Comparison of ENCODE assay signal across 12 cellular contexts in genomic region chr14:58955294-58955821, GRCh38.
DNase-seq lines count a peak whose midpoint lies in the region; ATAC-seq and TF ChIP-seq lines count a peak whose summit lies in the region.
"Had no signal": no experiment of that assay in that cellular context is flagged by ENCODE, and none has a peak within 500 bp of the region (broad histone marks: within the 10 kb centered on the region; RNA-seq: fewer than 3 reads in every experiment).

No MANE protein-coding gene starts in this region.

- H3K36me3 ChIP-seq in vagina (no peaks in the 10 kb centered on the region), BE2C (no peaks in the 10 kb centered on the region)
- H3K36me3 ChIP-seq: HAP-1, neutrophil had no signal

- no peak for TF ChIP-seq CTCF in WTC11 (IDR thresholded peaks at IDR 0.05)
- no peak for TF ChIP-seq CTCF in vagina (IDR thresholded peaks at IDR 0.05)
- no peak for TF ChIP-seq CTCF in BE2C (IDR thresholded peaks at IDR 0.05; ENCODE audit: low read depth, low read length)

- ATAC-seq in HG02623 (IDR thresholded peaks at IDR 0.05; ENCODE audit: unreplicated experiment) (peak; percentile 38), WTC11 (peak; percentile 83)
- no peak for ATAC-seq in stimulated activated effector memory CD8-positive, alpha-beta T cell treated with anti-CD3 and anti-CD28 coated beads, Interleukin-12 subunit alpha, Interleukin-12 subunit beta, amount 100 ng/mL, for 72 hours

- H3K27me3 ChIP-seq in vagina (no peaks in the 10 kb centered on the region), BE2C (no peaks in the 10 kb centered on the region)
- H3K27me3 ChIP-seq: neutrophil had no signal

- H3K27ac ChIP-seq in vagina = no peak overlapping the region
- H3K27ac ChIP-seq: neutrophil had no signal

- H3K27ac Mint-ChIP-seq in WTC11 = peak overlapping the region; percentile 92
- H3K27ac Mint-ChIP-seq in stimulated activated effector memory CD8-positive, alpha-beta T cell treated with anti-CD3 and anti-CD28 coated beads, Interleukin-12 subunit alpha, Interleukin-12 subunit beta, amount 100 ng/mL, for 72 hours = no peak overlapping the region

- DNase-seq in EH (ENCODE audit: low read depth) (peak; percentile 61), WTC11 (ENCODE audit: low spot score) (no peak), kidney tubule cell (ENCODE audit: low spot score) (peak; percentile 10), vagina (ENCODE audit: extremely low spot score in 2 of 2) (no peak), mesenteric fat pad (ENCODE audit: low spot score) (no peak), BE2C (no peak)
- DNase-seq in stimulated activated effector memory CD8-positive, alpha-beta T cell treated with anti-CD3 and anti-CD28 coated beads, Interleukin-12 subunit alpha, Interleukin-12 subunit beta, amount 100 ng/mL, for 72 hours (ENCODE audit: low spot score in 2 of 2) = no peak
- DNase-seq: NCI-H446 treated with DMSO at 0.1 percent for 48 hours had no signal

- H3K4me3 ChIP-seq in vagina = no peak overlapping the region
- no peak overlapping the region for H3K4me3 ChIP-seq in BE2C (ENCODE audit: low read depth, low read length)
- H3K4me3 ChIP-seq: HAP-1 had no signal

- H3K9me3 Mint-ChIP-seq in WTC11 = peaks cover 23% of the 10 kb centered on the region
- H3K9me3 Mint-ChIP-seq in stimulated activated effector memory CD8-positive, alpha-beta T cell treated with anti-CD3 and anti-CD28 coated beads, Interleukin-12 subunit alpha, Interleukin-12 subunit beta, amount 100 ng/mL, for 72 hours = peaks cover 10% of the 10 kb centered on the region

- no peaks in the 10 kb centered on the region for H3K27me3 Mint-ChIP-seq in WTC11 (ENCODE audit: low read depth)

- CTCF ChIA-PET in WTC11 (lab: Charles Lee) = interaction anchor here (0.9 to 1.0 kb wide), 3 partner anchors 8 to 63 kb away, joined by 3 to 5 read pairs (median 3); no protein-coding TSS in a partner anchor

- H3K9me3 ChIP-seq in vagina (no peaks in the 10 kb centered on the region), BE2C (no peaks in the 10 kb centered on the region)
- H3K9me3 ChIP-seq: HAP-1, neutrophil had no signal

- POLR2A ChIA-PET in WTC11 (lab: Charles Lee) = interaction anchor here (0.7 kb wide), 1 partner anchor 30 kb away, joined by 3 read pairs; no protein-coding TSS in a partner anchor

- peaks cover 4% of the 10 kb centered on the region for H3K36me3 Mint-ChIP-seq in WTC11
- H3K36me3 Mint-ChIP-seq in stimulated activated effector memory CD8-positive, alpha-beta T cell treated with anti-CD3 and anti-CD28 coated beads, Interleukin-12 subunit alpha, Interleukin-12 subunit beta, amount 100 ng/mL, for 72 hours = no peaks in the 10 kb centered on the region

- H3K4me1 Mint-ChIP-seq in WTC11 = peaks cover 26% of the 10 kb centered on the region
- no peaks in the 10 kb centered on the region for H3K4me1 Mint-ChIP-seq in stimulated activated effector memory CD8-positive, alpha-beta T cell treated with anti-CD3 and anti-CD28 coated beads, Interleukin-12 subunit alpha, Interleukin-12 subunit beta, amount 100 ng/mL, for 72 hours
- H3K4me1 Mint-ChIP-seq: central memory CD8-positive, alpha-beta T cell had no signal

- no peak for TF ChIP-seq POLR2A in vagina (IDR thresholded peaks at IDR 0.05)

- intact Hi-C loops in vagina (cut with DNase I) = no loop called here

- H3K4me3 Mint-ChIP-seq in WTC11 = no peak overlapping the region
- no peak overlapping the region for H3K4me3 Mint-ChIP-seq in stimulated activated effector memory CD8-positive, alpha-beta T cell treated with anti-CD3 and anti-CD28 coated beads, Interleukin-12 subunit alpha, Interleukin-12 subunit beta, amount 100 ng/mL, for 72 hours
- H3K4me3 Mint-ChIP-seq: central memory CD8-positive, alpha-beta T cell had no signal

- H3K4me1 ChIP-seq in vagina (peaks cover 5% of the 10 kb centered on the region), BE2C (no peaks in the 10 kb centered on the region)
- H3K4me1 ChIP-seq: HAP-1 had no signal

TF ChIP-seq in WTC11, 78 proteins besides CTCF, POLR2A, EP300 and RAD21:
- no peak for TF ChIP-seq NR1H2 (CRISPR knock-in tag; IDR thresholded peaks at IDR 0.05)
- TF ChIP-seq ZNF121 (CRISPR knock-in tag; IDR thresholded peaks at IDR 0.05) = no peak
- TF ChIP-seq, protein P1, sequence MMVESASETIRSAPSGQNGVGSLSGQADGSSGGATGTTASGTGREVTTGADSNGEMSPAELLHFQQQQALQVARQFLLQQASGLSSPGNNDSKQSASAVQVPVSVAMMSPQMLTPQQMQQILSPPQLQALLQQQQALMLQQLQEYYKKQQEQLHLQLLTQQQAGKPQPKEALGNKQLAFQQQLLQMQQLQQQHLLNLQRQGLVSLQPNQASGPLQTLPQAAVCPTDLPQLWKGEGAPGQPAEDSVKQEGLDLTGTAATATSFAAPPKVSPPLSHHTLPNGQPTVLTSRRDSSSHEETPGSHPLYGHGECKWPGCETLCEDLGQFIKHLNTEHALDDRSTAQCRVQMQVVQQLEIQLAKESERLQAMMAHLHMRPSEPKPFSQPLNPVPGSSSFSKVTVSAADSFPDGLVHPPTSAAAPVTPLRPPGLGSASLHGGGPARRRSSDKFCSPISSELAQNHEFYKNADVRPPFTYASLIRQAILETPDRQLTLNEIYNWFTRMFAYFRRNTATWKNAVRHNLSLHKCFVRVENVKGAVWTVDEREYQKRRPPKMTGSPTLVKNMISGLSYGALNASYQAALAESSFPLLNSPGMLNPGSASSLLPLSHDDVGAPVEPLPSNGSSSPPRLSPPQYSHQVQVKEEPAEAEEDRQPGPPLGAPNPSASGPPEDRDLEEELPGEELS (CRISPR knock-in tag; IDR thresholded peaks at IDR 0.05) = no peak
- no peak for TF ChIP-seq CBFB (CRISPR knock-in tag; IDR thresholded peaks at IDR 0.05; ENCODE audit: low read depth)
- TF ChIP-seq ZNF317 (CRISPR knock-in tag; IDR thresholded peaks at IDR 0.05; ENCODE audit: borderline replicate concordance, low read depth) = no peak
- TF ChIP-seq FOXP1 (CRISPR knock-in tag; IDR thresholded peaks at IDR 0.05; ENCODE audit: borderline replicate concordance) = no peak
- TF ChIP-seq MXD4 (CRISPR knock-in tag; IDR thresholded peaks at IDR 0.05; ENCODE audit: borderline replicate concordance) = no peak
- TF ChIP-seq ELF4 (CRISPR knock-in tag; IDR thresholded peaks at IDR 0.05; ENCODE audit: low read depth) = no peak
- TF ChIP-seq CREB1 (CRISPR knock-in tag; IDR thresholded peaks at IDR 0.05) = no peak
- TF ChIP-seq SP1 (CRISPR knock-in tag; conservative IDR thresholded peaks at IDR 0.05) = no peak
- TF ChIP-seq, protein P2, sequence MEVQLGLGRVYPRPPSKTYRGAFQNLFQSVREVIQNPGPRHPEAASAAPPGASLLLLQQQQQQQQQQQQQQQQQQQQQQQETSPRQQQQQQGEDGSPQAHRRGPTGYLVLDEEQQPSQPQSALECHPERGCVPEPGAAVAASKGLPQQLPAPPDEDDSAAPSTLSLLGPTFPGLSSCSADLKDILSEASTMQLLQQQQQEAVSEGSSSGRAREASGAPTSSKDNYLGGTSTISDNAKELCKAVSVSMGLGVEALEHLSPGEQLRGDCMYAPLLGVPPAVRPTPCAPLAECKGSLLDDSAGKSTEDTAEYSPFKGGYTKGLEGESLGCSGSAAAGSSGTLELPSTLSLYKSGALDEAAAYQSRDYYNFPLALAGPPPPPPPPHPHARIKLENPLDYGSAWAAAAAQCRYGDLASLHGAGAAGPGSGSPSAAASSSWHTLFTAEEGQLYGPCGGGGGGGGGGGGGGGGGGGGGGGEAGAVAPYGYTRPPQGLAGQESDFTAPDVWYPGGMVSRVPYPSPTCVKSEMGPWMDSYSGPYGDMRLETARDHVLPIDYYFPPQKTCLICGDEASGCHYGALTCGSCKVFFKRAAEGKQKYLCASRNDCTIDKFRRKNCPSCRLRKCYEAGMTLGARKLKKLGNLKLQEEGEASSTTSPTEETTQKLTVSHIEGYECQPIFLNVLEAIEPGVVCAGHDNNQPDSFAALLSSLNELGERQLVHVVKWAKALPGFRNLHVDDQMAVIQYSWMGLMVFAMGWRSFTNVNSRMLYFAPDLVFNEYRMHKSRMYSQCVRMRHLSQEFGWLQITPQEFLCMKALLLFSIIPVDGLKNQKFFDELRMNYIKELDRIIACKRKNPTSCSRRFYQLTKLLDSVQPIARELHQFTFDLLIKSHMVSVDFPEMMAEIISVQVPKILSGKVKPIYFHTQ (CRISPR knock-in tag; IDR thresholded peaks at IDR 0.05) = no peak
- TF ChIP-seq TP53 (CRISPR knock-in tag; IDR thresholded peaks at IDR 0.05) = no peak
- no peak for TF ChIP-seq ZBTB21 (CRISPR knock-in tag; IDR thresholded peaks at IDR 0.05; ENCODE audit: borderline replicate concordance)
- no peak for TF ChIP-seq TEAD1 (CRISPR knock-in tag; IDR thresholded peaks at IDR 0.05)

Comparison
In these comparisons a context has a peak if more than half of its experiments do, and no peak if none do; other contexts are left out.
1. DNase-seq: peak in EH (single experiment) and kidney tubule cell (single experiment); none in WTC11 (single experiment), vagina (0 of 2), stimulated activated effector memory CD8-positive, alpha-beta T cell treated with anti-CD3 and anti-CD28 coated beads, Interleukin-12 subunit alpha, Interleukin-12 subunit beta, amount 100 ng/mL, for 72 hours (0 of 2), mesenteric fat pad (single experiment) and BE2C (single experiment).